In the genomic region with DNA sequence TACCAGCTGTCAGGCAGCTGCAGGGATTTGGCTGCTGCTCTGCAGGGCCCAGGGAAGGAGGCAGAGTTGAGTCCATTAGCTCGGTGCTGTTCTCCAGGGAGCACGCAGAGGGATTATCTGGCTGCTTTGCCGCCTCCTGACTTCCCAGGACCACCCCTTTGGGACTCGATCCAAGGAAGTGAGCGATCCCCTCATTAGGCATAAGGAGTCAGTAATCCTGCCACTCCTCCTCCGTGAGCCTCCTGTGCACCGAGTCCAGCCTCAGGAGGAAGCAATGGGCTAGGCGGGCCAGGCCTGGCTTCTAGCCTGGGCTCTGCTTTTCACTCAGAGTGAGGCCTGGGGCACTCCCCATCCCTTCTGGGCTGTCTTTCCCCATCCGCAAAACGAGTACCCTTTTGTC, we compare ENCODE assay signal across 13 cellular contexts.
A peak's percentile ranks its signal among the peaks of the same experiment; 100 is the strongest.
DNase-seq lines count a peak whose midpoint lies in the region; ATAC-seq, FAIRE-seq and TF ChIP-seq lines count a peak whose summit lies in the region.
"Had no signal": no experiment of that assay in that cellular context is flagged by ENCODE, and none has a peak within 500 bp of the region (broad histone marks: within the 10 kb centered on the region; RNA-seq: fewer than 3 reads in every experiment).

No MANE protein-coding gene starts in this region.

- no peaks in the 10 kb centered on the region for H3K36me3 Mint-ChIP-seq in glutamatergic neuron (ENCODE audit: unreplicated experiment)
- H3K36me3 Mint-ChIP-seq in stimulated activated memory B cell treated with anti-CD40 and anti-IgM and Interleukin-4, amounts not matched to agents 10 μg/mL and 1 μg/mL and 100 μg/mL, for 72 hours = no peaks in the 10 kb centered on the region

- peak; percentile 33 for DNase-seq in NCI-H2227 (lab: John Stamatoyannopoulos, UW; ENCODE audit: unreplicated experiment)
- DNase-seq in NCI-H2227 treated with DMSO at 0.1 percent for 48 hours (lab: John Stamatoyannopoulos, UW) = no peak
- peak; percentile 70 for DNase-seq in NCI-H446 treated with DMSO at 0.1 percent for 48 hours (lab: John Stamatoyannopoulos, UW)
- DNase-seq in glutamatergic neuron = peak; percentile 65
- no peak for DNase-seq in NK-92 treated with Interleukin-12 subunit alpha and Interleukin-12 subunit beta, amount 100 ng/mL, for 24 hours (lab: John Stamatoyannopoulos, UW)
- DNase-seq in RCC 7860 (ENCODE audit: low spot score) = no peak
- DNase-seq: activated CD4-positive, alpha-beta T cell treated with anti-CD3 and anti-CD28 coated beads for 36 hours; activated T-cell treated with anti-CD3 and anti-CD28 coated beads, Interleukin-2, amount 50 U/mL, for 72 hours; gastrocnemius medialis had no signal

- no peak for TF ChIP-seq CTCF in glutamatergic neuron (IDR thresholded peaks at IDR 0.05; ENCODE audit: partially characterized antibody, unreplicated experiment)

- H3K27me3 Mint-ChIP-seq in glutamatergic neuron (ENCODE audit: unreplicated experiment) = peaks cover 7% of the 10 kb centered on the region
- peaks cover 12% of the 10 kb centered on the region for H3K27me3 Mint-ChIP-seq in stimulated activated memory B cell treated with anti-CD40 and anti-IgM and Interleukin-4, amounts not matched to agents 10 μg/mL and 1 μg/mL and 100 μg/mL, for 72 hours

- peaks cover 4% of the 10 kb centered on the region for H3K9me3 Mint-ChIP-seq in glutamatergic neuron (ENCODE audit: unreplicated experiment)
- H3K9me3 Mint-ChIP-seq in stimulated activated memory B cell treated with anti-CD40 and anti-IgM and Interleukin-4, amounts not matched to agents 10 μg/mL and 1 μg/mL and 100 μg/mL, for 72 hours = no peaks in the 10 kb centered on the region
- H3K9me3 Mint-ChIP-seq: activated T-cell treated with anti-CD3 and anti-CD28 coated beads, Interleukin-2, amount 50 U/mL, for 72 hours; neural crest cell had no signal

- FAIRE-seq in RCC 7860 (lab: Jason Lieb, UNC) = no peak
- FAIRE-seq: A549 had no signal

- H3K4me3 Mint-ChIP-seq in glutamatergic neuron (ENCODE audit: unreplicated experiment) = no peak overlapping the region
- no peak overlapping the region for H3K4me3 Mint-ChIP-seq in stimulated activated memory B cell treated with anti-CD40 and anti-IgM and Interleukin-4, amounts not matched to agents 10 μg/mL and 1 μg/mL and 100 μg/mL, for 72 hours
- H3K4me3 Mint-ChIP-seq: activated CD4-positive, alpha-beta T cell treated with anti-CD3 and anti-CD28 coated beads for 36 hours; activated T-cell treated with anti-CD3 and anti-CD28 coated beads, Interleukin-2, amount 50 U/mL, for 72 hours; neural crest cell had no signal

- peaks cover 27% of the 10 kb centered on the region for H3K4me1 Mint-ChIP-seq in glutamatergic neuron (ENCODE audit: low read depth, unreplicated experiment)
- H3K4me1 Mint-ChIP-seq in stimulated activated memory B cell treated with anti-CD40 and anti-IgM and Interleukin-4, amounts not matched to agents 10 μg/mL and 1 μg/mL and 100 μg/mL, for 72 hours = no peaks in the 10 kb centered on the region
- H3K4me1 Mint-ChIP-seq: activated CD4-positive, alpha-beta T cell treated with anti-CD3 and anti-CD28 coated beads for 36 hours had no signal

- peak; percentile 3 for ATAC-seq in stimulated activated memory B cell treated with anti-CD40 and anti-IgM and Interleukin-4, amounts not matched to agents 10 μg/mL and 1 μg/mL and 100 μg/mL, for 72 hours
- no peak for ATAC-seq in HG03196 (IDR thresholded peaks at IDR 0.05; ENCODE audit: unreplicated experiment)
- ATAC-seq: A549; activated CD4-positive, alpha-beta T cell treated with anti-CD3 and anti-CD28 coated beads for 36 hours; activated T-cell treated with anti-CD3 and anti-CD28 coated beads, Interleukin-2, amount 50 U/mL, for 72 hours; gastrocnemius medialis had no signal

- H3K27ac Mint-ChIP-seq in glutamatergic neuron (ENCODE audit: unreplicated experiment) = peak overlapping the region; percentile 62
- no peak overlapping the region for H3K27ac Mint-ChIP-seq in stimulated activated memory B cell treated with anti-CD40 and anti-IgM and Interleukin-4, amounts not matched to agents 10 μg/mL and 1 μg/mL and 100 μg/mL, for 72 hours
- H3K27ac Mint-ChIP-seq: activated CD4-positive, alpha-beta T cell treated with anti-CD3 and anti-CD28 coated beads for 36 hours; activated T-cell treated with anti-CD3 and anti-CD28 coated beads, Interleukin-2, amount 50 U/mL, for 72 hours had no signal

Comparison
In these comparisons a context has a peak if more than half of its experiments do, and no peak if none do; other contexts are left out.
1. DNase-seq: peak in NCI-H2227 (single experiment), NCI-H446 treated with DMSO at 0.1 percent for 48 hours (single experiment) and glutamatergic neuron (single experiment); none in NCI-H2227 treated with DMSO at 0.1 percent for 48 hours (single experiment), NK-92 treated with Interleukin-12 subunit alpha and Interleukin-12 subunit beta, amount 100 ng/mL, for 24 hours (single experiment) and RCC 7860 (single experiment).